ENCODE assay signal across 1 cellular context in genomic region chr5:150446583-150446982, GRCh38.
TF ChIP-seq lines count a peak whose summit lies in the region.

No MANE protein-coding gene starts in this region.

TF ChIP-seq in H1, 55 proteins besides CTCF, POLR2A, EP300 and RAD21:
- TF ChIP-seq SIRT6 (IDR thresholded peaks at IDR 0.05; ENCODE audit: low read length) (no peak), CHD2 (IDR thresholded peaks at IDR 0.05; ENCODE audit: low read length) (no peak), CEBPB (IDR thresholded peaks at IDR 0.05; ENCODE audit: low read depth, low read length) (no peak), GABPA (IDR thresholded peaks at IDR 0.05; ENCODE audit: borderline replicate concordance, insufficient read depth, low read length) (no peak)
TF ChIP-seq in H1: peak in this region for 0.
